18 cellular contexts compared by ENCODE assay signal in genomic region chr11:59009661-59010060, GRCh38.
A peak's percentile ranks its signal among the peaks of the same experiment; 100 is the strongest.
DNase-seq lines count a peak whose midpoint lies in the region; ATAC-seq and TF ChIP-seq lines count a peak whose summit lies in the region.
"Had no signal": no experiment of that assay in that cellular context is flagged by ENCODE, and none has a peak within 500 bp of the region (broad histone marks: within the 10 kb centered on the region; RNA-seq: fewer than 3 reads in every experiment).

No MANE protein-coding gene starts in this region.

- peak overlapping the region; percentile 35 for H3K4me3 ChIP-seq in SK-N-MC
- no peak overlapping the region for H3K4me3 ChIP-seq in prostate gland
- H3K4me3 ChIP-seq: GM12878 had no signal

- TF ChIP-seq POLR2A in prostate gland (IDR thresholded peaks at IDR 0.05): no peak

- WGBS in prostate gland: 38% methylated on average over 2 of the region's 2 CpGs

- H3K9ac ChIP-seq in SK-N-MC (ENCODE audit: insufficient read length): no peak overlapping the region

- H3K27ac ChIP-seq in SK-N-MC: peak overlapping the region; percentile 66
- peak overlapping the region; percentile 48 to 60 for H3K27ac ChIP-seq in prostate gland
- H3K27ac ChIP-seq: brain microvascular endothelial cell had no signal

- H3K9me3 ChIP-seq in SK-N-MC (ENCODE audit: low read depth, low read length) (no peaks in the 10 kb centered on the region), prostate gland (no peaks in the 10 kb centered on the region)

- no peaks in the 10 kb centered on the region for H3K36me3 ChIP-seq in SK-N-MC (ENCODE audit: insufficient read depth, low read length)
- H3K36me3 ChIP-seq in prostate gland: no peaks in the 10 kb centered on the region
- H3K36me3 ChIP-seq: brain microvascular endothelial cell had no signal

- DNase-seq in SK-N-MC (ENCODE audit: low read depth, low spot score) (no peak), prostate gland (ENCODE audit: low spot score) (no peak), head of caudate nucleus (no peak), mucosa of gallbladder (ENCODE audit: low spot score) (no peak)
- no peak for DNase-seq in activated CD8-positive, alpha-beta memory T cell treated with anti-CD3 and anti-CD28 coated beads, Interleukin-2, amount 50 U/mL, for 4 hours
- DNase-seq: activated CD4-positive, alpha-beta T cell treated with anti-CD3 and anti-CD28 coated beads, Interleukin-2, amount 10 ng/mL, durations not matched to agents 7 days and 5 days; activated naive CD8-positive, alpha-beta T cell treated with anti-CD3 and anti-CD28 coated beads for 36 hours; activated T-cell treated with anti-CD3 and anti-CD28 coated beads, Interleukin-2, amount 50 U/mL, for 4 hours; brain microvascular endothelial cell; CD4-positive, CD25-positive, alpha-beta regulatory T cell; NCI-H2081; NCI-H526 treated with DMSO at 0.1 percent for 48 hours; stimulated activated CD4-positive, alpha-beta T cell treated with anti-CD3 and anti-CD28 coated beads, Interleukin-4, amount 100 ng/mL, for 24 hours had no signal

- H3K4me1 ChIP-seq in prostate gland (replicated peaks): no peaks in the 10 kb centered on the region

- no peaks in the 10 kb centered on the region for H3K27me3 ChIP-seq in prostate gland (replicated peaks; ENCODE audit: insufficient read depth)
- H3K27me3 ChIP-seq: brain microvascular endothelial cell had no signal

- intact Hi-C loops in prostate gland (cut with DNase I) (no loop called here), head of caudate nucleus (cut with DNase I) (no loop called here)

- ATAC-seq in GM18858 (IDR thresholded peaks at IDR 0.05; ENCODE audit: unreplicated experiment): peak; percentile 55
- peak; percentile 66 for ATAC-seq in HG03354 (IDR thresholded peaks at IDR 0.05; ENCODE audit: poor library complexity, severe bottlenecking, unreplicated experiment)
- ATAC-seq in HG03521 (IDR thresholded peaks at IDR 0.05; ENCODE audit: unreplicated experiment): no peak
- ATAC-seq: activated T-cell treated with anti-CD3 and anti-CD28 coated beads, Interleukin-2, amount 50 U/mL, for 4 hours; GM12878; HCT116 had no signal

- no peak for TF ChIP-seq CTCF in prostate gland (IDR thresholded peaks at IDR 0.05)
